ENCODE assay signal across 19 cellular contexts in the genomic region with DNA sequence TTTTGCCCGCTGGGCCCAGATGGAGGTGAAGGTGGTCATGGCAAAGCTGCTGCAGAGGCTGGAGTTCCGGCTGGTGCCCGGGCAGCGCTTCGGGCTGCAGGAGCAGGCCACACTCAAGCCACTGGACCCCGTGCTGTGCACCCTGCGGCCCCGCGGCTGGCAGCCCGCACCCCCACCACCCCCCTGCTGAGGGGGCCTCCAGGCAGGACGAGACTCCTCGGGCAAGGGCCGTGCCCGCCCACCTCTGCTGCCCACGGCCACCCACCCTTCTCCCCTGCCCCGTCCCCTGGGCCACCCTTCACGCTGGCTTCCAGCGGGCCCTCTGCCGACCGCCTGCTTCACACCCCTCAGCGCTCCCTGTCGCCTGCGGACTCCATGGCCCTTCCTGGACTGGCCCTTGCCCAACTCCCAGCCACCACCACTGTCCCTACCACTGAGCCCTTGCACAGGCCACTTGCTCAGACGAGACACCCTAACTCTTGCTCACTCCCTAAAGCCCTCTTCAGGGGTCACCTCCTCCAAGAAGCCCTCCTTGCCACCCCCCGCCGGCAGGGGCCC. TPM values are rescaled to one million over a fixed set of nuclear protein-coding genes. Genes with fewer than 3 reads are reported as not detected.
DNase-seq lines count a peak whose midpoint lies in the region; ATAC-seq, FAIRE-seq and TF ChIP-seq lines count a peak whose summit lies in the region.
"Had no signal": no experiment of that assay in that cellular context is flagged by ENCODE, and none has a peak within 500 bp of the region (broad histone marks: within the 10 kb centered on the region; RNA-seq: fewer than 3 reads in every experiment).

No MANE protein-coding gene starts in this region.

- no peak overlapping the region for H3K9ac ChIP-seq in K562 (ENCODE audit: insufficient read depth in 1 of 2, low read depth in 2 of 2, low read length in 2 of 2)

- TF ChIP-seq POLR2A in K562 (conservative IDR thresholded peaks at IDR 0.05): no peak
- TF ChIP-seq POLR2A in vagina (IDR thresholded peaks at IDR 0.05): no peak

- H3K27ac ChIP-seq in K562 (ENCODE audit: extremely low read depth, low read depth, low read length): no peak overlapping the region
- H3K27ac ChIP-seq in vagina: no peak overlapping the region
- H3K27ac ChIP-seq: HL-60 had no signal

- no peak overlapping the region for H3K4me2 ChIP-seq in K562 (ENCODE audit: insufficient read depth, low read length)

- peak; percentile 17 for DNase-seq in activated naive CD8-positive, alpha-beta T cell treated with anti-CD3 and anti-CD28 coated beads, Interleukin-2, amount 10 ng/mL, durations not matched to agents 7 days and 5 days
- DNase-seq in activated naive CD8-positive, alpha-beta T cell treated with anti-CD3 and anti-CD28 coated beads, Interleukin-2, amount 50 U/mL, for 24 hours: no peak
- no peak for DNase-seq in K562 (ENCODE audit: extremely low read depth in 1 of 4, low spot score in 3 of 4)
- DNase-seq in natural killer cell: peak; percentile 3
- DNase-seq in vagina (ENCODE audit: extremely low spot score in 2 of 2): peak; percentile 69 to 95
- DNase-seq in effector CD8-positive, alpha-beta T cell (lab: John Stamatoyannopoulos, UW): no peak
- no peak for DNase-seq in NCI-H345 treated with DMSO at 0.1 percent for 48 hours (lab: John Stamatoyannopoulos, UW; ENCODE audit: unreplicated experiment)
- DNase-seq: activated CD4-positive, alpha-beta T cell treated with anti-CD3 and anti-CD28 coated beads, Interleukin-2, amount 10 ng/mL, durations not matched to agents 7 days and 5 days; GDM1; mucosa of descending colon; NCI-H1417 treated with DMSO at 0.1 percent for 48 hours had no signal

- no peaks in the 10 kb centered on the region for H3K9me1 ChIP-seq in K562 (ENCODE audit: control insufficient read depth, insufficient read depth, low read length)

- POLR2A ChIA-PET in activated naive CD8-positive, alpha-beta T cell treated with anti-CD3 and anti-CD28 coated beads, Interleukin-2, amount 10 ng/mL, durations not matched to agents 7 days and 5 days (lab: Charles Lee): no interaction called here
- POLR2A ChIA-PET in K562 (lab: Yijun Ruan, JAX): no interaction called here

- H4K20me1 ChIP-seq in K562 (replicated peaks; ENCODE audit: control insufficient read depth, insufficient read depth, low read length): no peaks in the 10 kb centered on the region

- WGBS in K562 (ENCODE audit: insufficient coverage, low coverage, missing lambda C conversion rate): 12% methylated on average over 9 of the region's 26 CpGs

- CTCF ChIA-PET in K562 (lab: Yijun Ruan, JAX; ENCODE audit: low intra/inter-chr PET ratio): no interaction called here

- H3K9me3 Mint-ChIP-seq in activated naive CD8-positive, alpha-beta T cell treated with anti-CD3 and anti-CD28 coated beads, Interleukin-2, amount 10 ng/mL, durations not matched to agents 7 days and 5 days: no peaks in the 10 kb centered on the region
- no peaks in the 10 kb centered on the region for H3K9me3 Mint-ChIP-seq in activated naive CD8-positive, alpha-beta T cell treated with anti-CD3 and anti-CD28 coated beads, Interleukin-2, amount 50 U/mL, for 24 hours
- H3K9me3 Mint-ChIP-seq in natural killer cell: no peaks in the 10 kb centered on the region
- H3K9me3 Mint-ChIP-seq: activated CD4-positive, alpha-beta T cell treated with anti-CD3 and anti-CD28 coated beads, Interleukin-2, amount 10 ng/mL, durations not matched to agents 7 days and 5 days; activated naive CD4-positive, alpha-beta T cell treated with anti-CD3 and anti-CD28 coated beads, Interleukin-2, amount 50 U/mL, for 72 hours; CD4-positive, alpha-beta T cell; neural crest cell had no signal

- no peak overlapping the region for H3K27ac Mint-ChIP-seq in activated naive CD8-positive, alpha-beta T cell treated with anti-CD3 and anti-CD28 coated beads, Interleukin-2, amount 10 ng/mL, durations not matched to agents 7 days and 5 days
- no peak overlapping the region for H3K27ac Mint-ChIP-seq in activated naive CD8-positive, alpha-beta T cell treated with anti-CD3 and anti-CD28 coated beads, Interleukin-2, amount 50 U/mL, for 24 hours
- no peak overlapping the region for H3K27ac Mint-ChIP-seq in natural killer cell
- H3K27ac Mint-ChIP-seq: activated CD4-positive, alpha-beta T cell treated with anti-CD3 and anti-CD28 coated beads, Interleukin-2, amount 10 ng/mL, durations not matched to agents 7 days and 5 days; activated naive CD4-positive, alpha-beta T cell treated with anti-CD3 and anti-CD28 coated beads, Interleukin-2, amount 50 U/mL, for 72 hours; CD4-positive, alpha-beta T cell had no signal

- BruUV-seq in K562 (replicated peaks; lab: Mats Ljungman, UMichigan): no TSS peak

- TF ChIP-seq CTCF in K562 (IDR thresholded peaks at IDR 0.05 in 2 of 3, conservative IDR thresholded peaks at IDR 0.05 in 1 of 3; ENCODE audit: insufficient read depth in 2 of 3, low read depth in 1 of 3, low read length in 3 of 3): no peak
- TF ChIP-seq CTCF in natural killer cell (IDR thresholded peaks at IDR 0.05): no peak
- TF ChIP-seq CTCF in vagina (IDR thresholded peaks at IDR 0.05): no peak

- H3K27me3 Mint-ChIP-seq in activated naive CD8-positive, alpha-beta T cell treated with anti-CD3 and anti-CD28 coated beads, Interleukin-2, amount 10 ng/mL, durations not matched to agents 7 days and 5 days: peaks cover 6% of the 10 kb centered on the region
- H3K27me3 Mint-ChIP-seq in activated naive CD8-positive, alpha-beta T cell treated with anti-CD3 and anti-CD28 coated beads, Interleukin-2, amount 50 U/mL, for 24 hours: peaks cover 34% of the 10 kb centered on the region
- peaks cover 6 to 19% of the 10 kb centered on the region in 2 donors for H3K27me3 Mint-ChIP-seq in natural killer cell (ENCODE audit: low read depth in 2 of 2)

- H3K36me3 ChIP-seq in K562 (ENCODE audit: control insufficient read depth, insufficient read depth, low read length) (no peaks in the 10 kb centered on the region), vagina (no peaks in the 10 kb centered on the region)

- no peak overlapping the region for H3K4me3 Mint-ChIP-seq in activated naive CD8-positive, alpha-beta T cell treated with anti-CD3 and anti-CD28 coated beads, Interleukin-2, amount 10 ng/mL, durations not matched to agents 7 days and 5 days
- H3K4me3 Mint-ChIP-seq in activated naive CD8-positive, alpha-beta T cell treated with anti-CD3 and anti-CD28 coated beads, Interleukin-2, amount 50 U/mL, for 24 hours: no peak overlapping the region
- no peak overlapping the region for H3K4me3 Mint-ChIP-seq in natural killer cell
- H3K4me3 Mint-ChIP-seq: activated CD4-positive, alpha-beta T cell treated with anti-CD3 and anti-CD28 coated beads, Interleukin-2, amount 10 ng/mL, durations not matched to agents 7 days and 5 days; CD4-positive, alpha-beta T cell; neural crest cell had no signal

- no peak for TF ChIP-seq EP300 in K562 (IDR thresholded peaks at IDR 0.05; ENCODE audit: low read length)

- H3K4me3 ChIP-seq in K562 (no peak overlapping the region), vagina (no peak overlapping the region)
- H3K4me3 ChIP-seq: mucosa of descending colon had no signal

- in situ Hi-C loops in K562 (cut with MboI): loop anchor here (10.0 kb wide), 1 partner anchor 158 kb away; no protein-coding TSS in a partner anchor

- H3K4me1 ChIP-seq in K562 (replicated peaks in 1 of 2; ENCODE audit: control insufficient read depth in 2 of 2, insufficient read depth in 2 of 2, low read length in 2 of 2): peaks cover 0 to 20% of the 10 kb centered on the region in 2 experiments; a peak in 2 of 5 replicates
- H3K4me1 ChIP-seq in vagina: peaks cover 18% of the 10 kb centered on the region

- intact Hi-C loops in K562 (cut with micrococcal nuclease) (no loop called here), natural killer cell (cut with micrococcal nuclease) (no loop called here), vagina (cut with DNase I) (no loop called here)

- H2AFZ ChIP-seq in K562 (ENCODE audit: low read depth, low read length): no peak overlapping the region

- no peak for FAIRE-seq in K562 (lab: Jason Lieb, UNC)
- FAIRE-seq: endometrium, TTC549 had no signal

- no peaks in the 10 kb centered on the region for H3K9me3 ChIP-seq in K562 (replicated peaks; ENCODE audit: control insufficient read depth, insufficient read depth, low read depth, low read length)
- no peaks in the 10 kb centered on the region for H3K9me3 ChIP-seq in vagina
- H3K9me3 ChIP-seq: mucosa of descending colon had no signal

- no peak for ATAC-seq in activated naive CD8-positive, alpha-beta T cell treated with anti-CD3 and anti-CD28 coated beads, Interleukin-2, amount 10 ng/mL, durations not matched to agents 7 days and 5 days (ENCODE audit: low read depth)
- no peak for ATAC-seq in activated naive CD8-positive, alpha-beta T cell treated with anti-CD3 and anti-CD28 coated beads, Interleukin-2, amount 50 U/mL, for 24 hours
- ATAC-seq in K562: no peak
- no peak for ATAC-seq in natural killer cell
- ATAC-seq in GM19023 (IDR thresholded peaks at IDR 0.05; ENCODE audit: unreplicated experiment): no peak
- ATAC-seq: activated naive CD4-positive, alpha-beta T cell treated with anti-CD3 and anti-CD28 coated beads, Interleukin-2, amount 50 U/mL, for 72 hours; left lobe of liver; mucosa of descending colon had no signal

- no peak for TF ChIP-seq RAD21 in K562 (CRISPR knock-in tag; conservative IDR thresholded peaks at IDR 0.05 in 1 of 2, IDR thresholded peaks at IDR 0.05 in 1 of 2)

- H3K36me3 Mint-ChIP-seq in activated naive CD8-positive, alpha-beta T cell treated with anti-CD3 and anti-CD28 coated beads, Interleukin-2, amount 10 ng/mL, durations not matched to agents 7 days and 5 days: no peaks in the 10 kb centered on the region
- no peaks in the 10 kb centered on the region for H3K36me3 Mint-ChIP-seq in activated naive CD8-positive, alpha-beta T cell treated with anti-CD3 and anti-CD28 coated beads, Interleukin-2, amount 50 U/mL, for 24 hours (ENCODE audit: low read depth)
- H3K36me3 Mint-ChIP-seq in natural killer cell: no peaks in the 10 kb centered on the region
- H3K36me3 Mint-ChIP-seq: activated naive CD4-positive, alpha-beta T cell treated with anti-CD3 and anti-CD28 coated beads, Interleukin-2, amount 50 U/mL, for 72 hours had no signal

- no peaks in the 10 kb centered on the region for H3K4me1 Mint-ChIP-seq in activated naive CD8-positive, alpha-beta T cell treated with anti-CD3 and anti-CD28 coated beads, Interleukin-2, amount 10 ng/mL, durations not matched to agents 7 days and 5 days
- no peaks in the 10 kb centered on the region for H3K4me1 Mint-ChIP-seq in activated naive CD8-positive, alpha-beta T cell treated with anti-CD3 and anti-CD28 coated beads, Interleukin-2, amount 50 U/mL, for 24 hours
- no peaks in the 10 kb centered on the region for H3K4me1 Mint-ChIP-seq in natural killer cell
- H3K4me1 Mint-ChIP-seq: activated CD4-positive, alpha-beta T cell treated with anti-CD3 and anti-CD28 coated beads, Interleukin-2, amount 10 ng/mL, durations not matched to agents 7 days and 5 days; neural crest cell had no signal

- H3K27me3 ChIP-seq in K562 (ENCODE audit: control insufficient read depth in 2 of 2, insufficient read depth in 2 of 2, low read length in 2 of 2) (peaks cover 0 to 52% of the 10 kb centered on the region in 2 experiments; a peak in 4 of 5 replicates), vagina (no peaks in the 10 kb centered on the region)

- H3K79me2 ChIP-seq in K562 (ENCODE audit: control insufficient read depth, insufficient read depth, low read length): no peaks in the 10 kb centered on the region

RNA-seq across cellular contexts. Expression of gene CYP46A1, which starts 42.5 kb away (rescaled TPM):
- under 1 TPM; 0.26 to 0.33 TPM for total RNA-seq in activated naive CD8-positive, alpha-beta T cell treated with anti-CD3 and anti-CD28 coated beads, Interleukin-2, amount 10 ng/mL, durations not matched to agents 7 days and 5 days
- total RNA-seq in K562 (2011; cell fraction: chromatin; rRNA removed; ENCODE audit: low replicate concordance): not detected in 2 replicates
- not detected in 2 replicates for total RNA-seq in K562 (2011; cell fraction: nucleolus; rRNA removed)
- not detected in 2 replicates for total RNA-seq in K562 (2011; cell fraction: nucleoplasm; rRNA removed)
- total RNA-seq in K562 (2014; rRNA removed) (not detected in 2 replicates), K562 (2014; rRNA removed; fragmentation: Illumina TruSeq; extraction: Trizol) (not detected in 2 replicates), K562 (2015; rRNA removed; fragmentation: Illumina TruSeq; extraction: Trizol) (not detected in 2 replicates), K562 (2021) (not detected in 2 replicates), natural killer cell (under 1 TPM; 0.09 to 0.45 (median 0.09) TPM), vagina (1.2 TPM)
- polyA plus RNA-seq in K562 (2011; rRNA removed) (not detected in 2 replicates), K562 (2014; fragmentation: Illumina TruSeq; extraction: Trizol) (not detected in 2 replicates), K562 (2014; fragmentation: Nextera tagmentation; extraction: Ambion mirVana) (not detected), K562 (2014; rRNA removed) (0.05 TPM in 1 of 2 replicates, not detected in the other)
- not detected in 2 replicates for polyA plus RNA-seq in K562 (2011; cell fraction: cytosol; rRNA removed)
- 0.04 and 0.06 TPM in 2 replicates for polyA plus RNA-seq in K562 (2011; cell fraction: nucleus; rRNA removed)
- polyA plus RNA-seq in K562 (2012): not detected in 2 replicates
- polyA minus RNA-seq in K562 (2011; rRNA and poly(A)+ RNA removed): not detected in 2 replicates
- polyA minus RNA-seq in K562 (2011; cell fraction: cytosol; rRNA and poly(A)+ RNA removed): not detected in 2 replicates
- polyA minus RNA-seq in K562 (2011; cell fraction: nucleus; rRNA and poly(A)+ RNA removed): not detected in 2 replicates

Comparison
In these comparisons a context has a peak if more than half of its experiments do, and no peak if none do; other contexts are left out.
1. DNase-seq: peak in activated naive CD8-positive, alpha-beta T cell treated with anti-CD3 and anti-CD28 coated beads, Interleukin-2, amount 10 ng/mL, durations not matched to agents 7 days and 5 days (single experiment), natural killer cell (single experiment) and vagina (2 of 2); none in activated naive CD8-positive, alpha-beta T cell treated with anti-CD3 and anti-CD28 coated beads, Interleukin-2, amount 50 U/mL, for 24 hours (single experiment), K562 (0 of 4), effector CD8-positive, alpha-beta T cell (single experiment) and NCI-H345 treated with DMSO at 0.1 percent for 48 hours (single experiment).